14 cellular contexts compared by ENCODE assay signal in genomic region chr2:213243189-213244044, GRCh38. TPM values are rescaled to one million over a fixed set of nuclear protein-coding genes. Genes with fewer than 3 reads are reported as not detected.
DNase-seq lines count a peak whose midpoint lies in the region; ATAC-seq lines count a peak whose summit lies in the region.
"Had no signal": no experiment of that assay in that cellular context is flagged by ENCODE, and none has a peak within 500 bp of the region (broad histone marks: within the 10 kb centered on the region; RNA-seq: fewer than 3 reads in every experiment).

No MANE protein-coding gene starts in this region.

- H3K9me3 Mint-ChIP-seq in activated T-cell treated with anti-CD3 and anti-CD28 coated beads, Interleukin-2, amount 50 U/mL, for 4 hours: no peaks in the 10 kb centered on the region
- no peaks in the 10 kb centered on the region for H3K9me3 Mint-ChIP-seq in stimulated activated effector memory CD8-positive, alpha-beta T cell treated with anti-CD3 and anti-CD28 coated beads, Interleukin-12 subunit alpha, Interleukin-12 subunit beta, amount 100 ng/mL, for 72 hours

- peak overlapping the region; percentile 17 for H3K4me3 Mint-ChIP-seq in activated T-cell treated with anti-CD3 and anti-CD28 coated beads, Interleukin-2, amount 50 U/mL, for 4 hours
- peak overlapping the region; percentile 8 for H3K4me3 Mint-ChIP-seq in stimulated activated effector memory CD8-positive, alpha-beta T cell treated with anti-CD3 and anti-CD28 coated beads, Interleukin-12 subunit alpha, Interleukin-12 subunit beta, amount 100 ng/mL, for 72 hours

- H3K27ac Mint-ChIP-seq in stimulated activated effector memory CD8-positive, alpha-beta T cell treated with anti-CD3 and anti-CD28 coated beads, Interleukin-12 subunit alpha, Interleukin-12 subunit beta, amount 100 ng/mL, for 72 hours: no peak overlapping the region

- no peak for DNase-seq in activated T-cell treated with anti-CD3 and anti-CD28 coated beads, Interleukin-2, amount 50 U/mL, for 4 hours
- no peak for DNase-seq in activated T-cell treated with anti-CD3 and anti-CD28 coated beads for 4 hours
- peak; percentile 75 for DNase-seq in Jurkat, Clone E6-1 (ENCODE audit: low read depth, low spot score)
- no peak for DNase-seq in stimulated activated effector memory CD8-positive, alpha-beta T cell treated with anti-CD3 and anti-CD28 coated beads, Interleukin-12 subunit alpha, Interleukin-12 subunit beta, amount 100 ng/mL, for 72 hours (ENCODE audit: low spot score in 2 of 2)
- DNase-seq in NOMO-1 treated with DMSO at 0.1 percent for 48 hours (lab: John Stamatoyannopoulos, UW; ENCODE audit: unreplicated experiment): no peak
- DNase-seq in C1 segment of cervical spinal cord (lab: John Stamatoyannopoulos, UW): no peak
- DNase-seq: activated CD4-positive, alpha-beta T cell treated with anti-CD3 and anti-CD28 coated beads for 1 hour; adrenal gland; GDM1; mammary epithelial cell; Right ventricle myocardium superior had no signal

- peaks cover 7% of the 10 kb centered on the region for H3K4me1 Mint-ChIP-seq in activated T-cell treated with anti-CD3 and anti-CD28 coated beads, Interleukin-2, amount 50 U/mL, for 4 hours (ENCODE audit: low read depth)
- H3K4me1 Mint-ChIP-seq in stimulated activated effector memory CD8-positive, alpha-beta T cell treated with anti-CD3 and anti-CD28 coated beads, Interleukin-12 subunit alpha, Interleukin-12 subunit beta, amount 100 ng/mL, for 72 hours: no peaks in the 10 kb centered on the region

- H3K36me3 Mint-ChIP-seq in activated T-cell treated with anti-CD3 and anti-CD28 coated beads, Interleukin-2, amount 50 U/mL, for 4 hours (ENCODE audit: insufficient read depth): no peaks in the 10 kb centered on the region
- H3K36me3 Mint-ChIP-seq in stimulated activated effector memory CD8-positive, alpha-beta T cell treated with anti-CD3 and anti-CD28 coated beads, Interleukin-12 subunit alpha, Interleukin-12 subunit beta, amount 100 ng/mL, for 72 hours: no peaks in the 10 kb centered on the region

- H3K27me3 Mint-ChIP-seq in activated T-cell treated with anti-CD3 and anti-CD28 coated beads, Interleukin-2, amount 50 U/mL, for 4 hours (ENCODE audit: low read depth): peaks cover 12% of the 10 kb centered on the region

- no peak for ATAC-seq in activated T-cell treated with anti-CD3 and anti-CD28 coated beads, Interleukin-2, amount 50 U/mL, for 4 hours
- ATAC-seq in GM21723 (IDR thresholded peaks at IDR 0.05; ENCODE audit: unreplicated experiment): peak; percentile 42
- no peak for ATAC-seq in stimulated activated effector memory CD8-positive, alpha-beta T cell treated with anti-CD3 and anti-CD28 coated beads, Interleukin-12 subunit alpha, Interleukin-12 subunit beta, amount 100 ng/mL, for 72 hours
- ATAC-seq in GM19463 (IDR thresholded peaks at IDR 0.05; ENCODE audit: unreplicated experiment): no peak

- peak overlapping the region; percentile 9 for H3K4me3 ChIP-seq in Jurkat, Clone E6-1 (ENCODE audit: low read length)
- H3K4me3 ChIP-seq: adrenal gland, vagina had no signal

RNA-seq across cellular contexts. Expression of gene SPAG16, which starts 40.8 kb away (rescaled TPM):
- total RNA-seq in activated T-cell treated with anti-CD3 and anti-CD28 coated beads, Interleukin-2, amount 50 U/mL, for 4 hours: 1 to 10 TPM; 5.4 to 5.7 (median 5.5) TPM
- 9.9 TPM for polyA plus RNA-seq in Jurkat, Clone E6-1 (2012; ENCODE audit: insufficient read depth, insufficient read length)
